18 cellular contexts compared by ENCODE assay signal in genomic region chr13:97136418-97136817, GRCh38.
DNase-seq lines count a peak whose midpoint lies in the region; ATAC-seq and TF ChIP-seq lines count a peak whose summit lies in the region.
"Had no signal": no experiment of that assay in that cellular context is flagged by ENCODE, and none has a peak within 500 bp of the region (broad histone marks: within the 10 kb centered on the region; RNA-seq: fewer than 3 reads in every experiment).

No MANE protein-coding gene starts in this region.

- peak; percentile 37 for DNase-seq in NCI-H82 (lab: John Stamatoyannopoulos, UW)
- no peak for DNase-seq in NCI-H82 treated with DMSO at 0.1 percent for 48 hours (lab: John Stamatoyannopoulos, UW; ENCODE audit: unreplicated experiment)
- peak; percentile 40 for DNase-seq in NCI-H446 treated with DMSO at 0.1 percent for 48 hours (lab: John Stamatoyannopoulos, UW)
- DNase-seq in foreskin melanocyte = peak; percentile 92
- DNase-seq in kidney tubule cell (ENCODE audit: low spot score) = no peak
- no peak for DNase-seq in COR-L47 (lab: John Stamatoyannopoulos, UW)
- DNase-seq in smooth muscle cell (lab: John Stamatoyannopoulos, UW; ENCODE audit: unreplicated experiment) = no peak
- DNase-seq: CD8-positive, alpha-beta memory T cell; DMS153; GM23248; NCI-H1417 treated with DMSO at 0.1 percent for 48 hours; NCI-H1930; NCI-H2227 treated with DMSO at 0.1 percent for 48 hours; OCI-M1 had no signal

- H3K27me3 ChIP-seq in smooth muscle cell (ENCODE audit: low read depth) = no peaks in the 10 kb centered on the region
- H3K27me3 ChIP-seq: BLaER1 treated with 17β-estradiol and CSF1 and Interleukin-3, amounts not matched to agents 10 nM and 100 nM; SJSA1 had no signal

- TF ChIP-seq CTCF in smooth muscle cell (IDR thresholded peaks at IDR 0.05; ENCODE audit: borderline replicate concordance, insufficient read depth, poor library complexity, severe bottlenecking) = no peak

- no peaks in the 10 kb centered on the region for H3K36me3 ChIP-seq in smooth muscle cell (ENCODE audit: low read depth)
- H3K36me3 ChIP-seq: BLaER1 treated with 17β-estradiol and CSF1 and Interleukin-3, amounts not matched to agents 10 nM and 100 nM; SJSA1 had no signal

- H2AFZ ChIP-seq in smooth muscle cell (ENCODE audit: low read depth) = no peak overlapping the region
- H2AFZ ChIP-seq: GM23248 had no signal

- ATAC-seq in HG03378 (IDR thresholded peaks at IDR 0.05; ENCODE audit: unreplicated experiment) = no peak
- ATAC-seq: HCT116 had no signal

- 98% methylated on average over 3 of the region's 3 CpGs for WGBS in smooth muscle cell (ENCODE audit: low lambda C conversion rate)

- no peak overlapping the region for H3K4me2 ChIP-seq in smooth muscle cell
- H3K4me2 ChIP-seq: BLaER1 treated with 17β-estradiol and CSF1 and Interleukin-3, amounts not matched to agents 10 nM and 100 nM had no signal

- H3K9ac ChIP-seq in smooth muscle cell (ENCODE audit: low read depth) = no peak overlapping the region
- H3K9ac ChIP-seq: BLaER1 treated with 17β-estradiol and CSF1 and Interleukin-3, amounts not matched to agents 10 nM and 100 nM; GM23248 had no signal

- no peaks in the 10 kb centered on the region for H4K20me1 ChIP-seq in smooth muscle cell (ENCODE audit: low read depth)
- H4K20me1 ChIP-seq: BLaER1 treated with 17β-estradiol and CSF1 and Interleukin-3, amounts not matched to agents 10 nM and 100 nM had no signal

- no peaks in the 10 kb centered on the region for H3K9me3 ChIP-seq in smooth muscle cell (replicated peaks; ENCODE audit: low read depth)
- H3K9me3 ChIP-seq: BLaER1 treated with 17β-estradiol and CSF1 and Interleukin-3, amounts not matched to agents 10 nM and 100 nM; SJSA1 had no signal

- no peak overlapping the region for H3K27ac ChIP-seq in smooth muscle cell (ENCODE audit: low read depth)
- H3K27ac ChIP-seq: BLaER1 treated with 17β-estradiol and CSF1 and Interleukin-3, amounts not matched to agents 10 nM and 100 nM; GM23248; SJSA1 had no signal

- no peaks in the 10 kb centered on the region for H3F3A ChIP-seq in smooth muscle cell (ENCODE audit: low read depth)

- H3K4me3 ChIP-seq in smooth muscle cell = no peak overlapping the region
- H3K4me3 ChIP-seq: BLaER1 treated with 17β-estradiol and CSF1 and Interleukin-3, amounts not matched to agents 10 nM and 100 nM; GM23248; SJSA1 had no signal

- H3K4me1 ChIP-seq in smooth muscle cell (ENCODE audit: low read depth) = peaks cover 15% of the 10 kb centered on the region

- no peaks in the 10 kb centered on the region for H3K79me2 ChIP-seq in smooth muscle cell (ENCODE audit: low read depth)

Comparison
In these comparisons a context has a peak if more than half of its experiments do, and no peak if none do; other contexts are left out.
1. DNase-seq: peak in NCI-H82 (single experiment), NCI-H446 treated with DMSO at 0.1 percent for 48 hours (single experiment) and foreskin melanocyte (single experiment); none in NCI-H82 treated with DMSO at 0.1 percent for 48 hours (single experiment), kidney tubule cell (single experiment), COR-L47 (single experiment) and smooth muscle cell (single experiment).